In genomic region chr22:46148885-46149492, GRCh38 we compare ENCODE assay signal across 8 cellular contexts. TPM values are rescaled to one million over a fixed set of nuclear protein-coding genes. Genes with fewer than 3 reads are reported as not detected.
DNase-seq lines count a peak whose midpoint lies in the region; ATAC-seq and TF ChIP-seq lines count a peak whose summit lies in the region.

No MANE protein-coding gene starts in this region.

- H3K27me3 Mint-ChIP-seq in activated T-cell treated with anti-CD3 and anti-CD28 coated beads, Interleukin-2, amount 50 U/mL, for 4 hours (ENCODE audit: low read depth), result no peaks in the 10 kb centered on the region

- H3K4me3 ChIP-seq in HAP-1, result peak overlapping the region; percentile 52
- peak overlapping the region; percentile 63 for H3K4me3 ChIP-seq in iPS-18c (ENCODE audit: insufficient read depth, low read depth, low read length)
- peak overlapping the region; percentile 64 to 98 (median 90) for H3K4me3 ChIP-seq in spleen

- peak overlapping the region; percentile 83 for H3K4me3 Mint-ChIP-seq in activated T-cell treated with anti-CD3 and anti-CD28 coated beads, Interleukin-2, amount 50 U/mL, for 4 hours

- H3K27ac ChIP-seq in spleen, result peak overlapping the region in 7 of 8 donors; percentile 63 to 85 (median 83)

- no peak for TF ChIP-seq POLR2A in spleen (IDR thresholded peaks at IDR 0.05)

- 18 to 25% (median 23%) methylated on average over 9 to 10 of the region's 10 CpGs for WGBS in spleen, 5 donors

- in situ Hi-C loops in HAP-1 (cut with MboI; ENCODE audit: low sequenced_read_pairs), result loop anchor here (25.0 kb wide), 1 partner anchor 237 kb away; no protein-coding TSS in a partner anchor

- TF ChIP-seq CTCF in spleen (IDR thresholded peaks at IDR 0.05 in 8 of 11, conservative IDR thresholded peaks at IDR 0.05 in 3 of 11), result no peak

- H3K36me3 ChIP-seq in HAP-1 (replicated peaks), result peaks cover 6% of the 10 kb centered on the region; the same call in 1 of the 2 replicates
- peaks cover 0 to 16% (median 0%) of the 10 kb centered on the region in 6 donors for H3K36me3 ChIP-seq in spleen

- no peaks in the 10 kb centered on the region for H3K9me3 ChIP-seq in HAP-1
- H3K9me3 ChIP-seq in iPS-18c (ENCODE audit: control insufficient read depth, insufficient read depth, low read length), result peaks cover 2% of the 10 kb centered on the region
- H3K9me3 ChIP-seq in spleen, result no peaks in the 10 kb centered on the region

- peaks cover 14% of the 10 kb centered on the region for H3K4me1 Mint-ChIP-seq in activated T-cell treated with anti-CD3 and anti-CD28 coated beads, Interleukin-2, amount 50 U/mL, for 4 hours (ENCODE audit: low read depth)

- H3K36me3 Mint-ChIP-seq in activated T-cell treated with anti-CD3 and anti-CD28 coated beads, Interleukin-2, amount 50 U/mL, for 4 hours (ENCODE audit: insufficient read depth), result peaks cover 2% of the 10 kb centered on the region

- H3K27me3 ChIP-seq in HAP-1 (ENCODE audit: low read depth) (peaks cover 23% of the 10 kb centered on the region), spleen (replicated peaks in 1 of 7) (no peaks in the 10 kb centered on the region)

- no peaks in the 10 kb centered on the region for H3K9me3 Mint-ChIP-seq in activated T-cell treated with anti-CD3 and anti-CD28 coated beads, Interleukin-2, amount 50 U/mL, for 4 hours

- intact Hi-C loops in spleen (cut with DNase I; ENCODE audit: low total_unique reads), result loop anchor here (5.0 kb wide), 1 partner anchor 108 kb away; no protein-coding TSS in a partner anchor

- no peak for ATAC-seq in activated T-cell treated with anti-CD3 and anti-CD28 coated beads, Interleukin-2, amount 50 U/mL, for 4 hours
- ATAC-seq in HG03520 (IDR thresholded peaks at IDR 0.05; ENCODE audit: unreplicated experiment), result no peak
- no peak for ATAC-seq in GM18909 (IDR thresholded peaks at IDR 0.05; ENCODE audit: poor library complexity, unreplicated experiment)

- H3K4me1 ChIP-seq in HAP-1 (peaks cover 3% of the 10 kb centered on the region; the same call in 1 of the 2 replicates), spleen (peaks cover 12 to 46% (median 29%) of the 10 kb centered on the region in 6 donors)

- no peak for DNase-seq in HAP-1 (ENCODE audit: low spot score in 2 of 2)
- no peak for DNase-seq in activated T-cell treated with anti-CD3 and anti-CD28 coated beads, Interleukin-2, amount 50 U/mL, for 4 hours
- no peak for DNase-seq in spleen
- no peak for DNase-seq in stimulated activated CD4-positive, alpha-beta T cell treated with anti-CD3 and anti-CD28 coated beads, Interleukin-2, amount 100 ng/mL, for 48 hours
- DNase-seq in HT-29 (ENCODE audit: low spot score), result no peak

RNA-seq across cellular contexts. Expression of gene PPARA, which starts 1.3 kb away (rescaled TPM):
- 1 to 10 TPM; 5.6 to 7.0 (median 5.9) TPM for total RNA-seq in activated T-cell treated with anti-CD3 and anti-CD28 coated beads, Interleukin-2, amount 50 U/mL, for 4 hours
- 10 to 100 TPM; 21.2 to 40.9 (median 24.8) TPM for total RNA-seq in spleen
- 1 to 10 TPM; 2.0 to 5.8 (median 2.4) TPM for polyA plus RNA-seq in spleen
- total RNA-seq in HT-29 (2014; rRNA removed; shearing (Covaris generic)), result 14.6 and 18.1 TPM in 2 replicates
